9 cellular contexts compared by ENCODE assay signal in genomic region chr19:2488942-2489731, GRCh38. TPM values are rescaled to one million over a fixed set of nuclear protein-coding genes. Genes with fewer than 3 reads are reported as not detected.
DNase-seq lines count a peak whose midpoint lies in the region; ATAC-seq and TF ChIP-seq lines count a peak whose summit lies in the region.
"Had no signal": no experiment of that assay in that cellular context is flagged by ENCODE, and none has a peak within 500 bp of the region (broad histone marks: within the 10 kb centered on the region; RNA-seq: fewer than 3 reads in every experiment).

No MANE protein-coding gene starts in this region.

- no peak for TF ChIP-seq CTCF in astrocyte of the cerebellum (IDR thresholded peaks at IDR 0.05; ENCODE audit: low read depth, low read length, missing control alignments)

- H3K27ac Mint-ChIP-seq in IgD-negative memory B cell: peak overlapping the region; percentile 31 to 81 (median 70)

- peaks cover 24 to 36% (median 29%) of the 10 kb centered on the region in 3 donors for H3K4me1 Mint-ChIP-seq in IgD-negative memory B cell

- peaks cover 2% of the 10 kb centered on the region for H3K36me3 Mint-ChIP-seq in IgD-negative memory B cell

- peaks cover 47% of the 10 kb centered on the region for H3K4me1 ChIP-seq in skeletal muscle satellite cell (ENCODE audit: control insufficient read depth, insufficient read depth, low read length)

- DNase-seq in COLO668 (lab: John Stamatoyannopoulos, UW; ENCODE audit: unreplicated experiment) (peak; percentile 72), astrocyte of the cerebellum (ENCODE audit: low read depth) (no peak), KG1 (lab: John Stamatoyannopoulos, UW) (no peak)
- no peak for DNase-seq in stimulated activated CD4-positive, alpha-beta T cell treated with anti-CD3 and anti-CD28 coated beads, Interleukin-2, amount 100 ng/mL, for 24 hours

- H3K4me3 Mint-ChIP-seq in IgD-negative memory B cell: peak overlapping the region in 3 of 4 donors; percentile 42 to 65 (median 63)

- H3K4me2 ChIP-seq in skeletal muscle satellite cell (ENCODE audit: low read length): peak overlapping the region; percentile 77

- ATAC-seq in GM21723 (IDR thresholded peaks at IDR 0.05; ENCODE audit: unreplicated experiment): no peak

- H3K27me3 ChIP-seq in skeletal muscle satellite cell (ENCODE audit: control insufficient read depth, insufficient read depth, low read length): no peaks in the 10 kb centered on the region

- in situ Hi-C loops in astrocyte of the cerebellum (cut with HindIII; ENCODE audit: low sequenced_read_pairs): no loop called here

- H3K36me3 ChIP-seq in skeletal muscle satellite cell (ENCODE audit: insufficient read depth, low read length): no peaks in the 10 kb centered on the region
- H3K36me3 ChIP-seq: neutrophil had no signal

- H3K27me3 Mint-ChIP-seq in IgD-negative memory B cell: peaks cover 31% of the 10 kb centered on the region

- peaks cover 0 to 1% (median 0%) of the 10 kb centered on the region in 3 donors for H3K9me3 Mint-ChIP-seq in IgD-negative memory B cell

- H3K4me3 ChIP-seq in astrocyte of the cerebellum (ENCODE audit: low read depth, low read length) (peak overlapping the region; percentile 29), iPS-11a (ENCODE audit: low read depth, low read length) (peak overlapping the region; percentile 10), skeletal muscle satellite cell (ENCODE audit: low read length) (peak overlapping the region; percentile 34)

- H3K9me3 ChIP-seq in skeletal muscle satellite cell (replicated peaks; ENCODE audit: low read length): no peaks in the 10 kb centered on the region
- H3K9me3 ChIP-seq: neutrophil had no signal

- peak overlapping the region; percentile 78 for H3K9ac ChIP-seq in skeletal muscle satellite cell (ENCODE audit: low read depth, low read length)

RNA-seq across cellular contexts. Expression of gene GADD45B, which starts 13.2 kb away (rescaled TPM):
- 98.0 TPM for polyA plus RNA-seq in IgD-negative memory B cell
- total RNA-seq in skeletal muscle satellite cell (2012; rRNA removed): 47.4 and 61.6 TPM in 2 replicates

RNA-seq across cellular contexts. Expression of gene LMNB2, which starts 32.4 kb away (rescaled TPM):
- 4.6 TPM for polyA plus RNA-seq in IgD-negative memory B cell
- total RNA-seq in skeletal muscle satellite cell (2012; rRNA removed): 81.4 and 91.5 TPM in 2 replicates
